In genomic region chr14:49959822-49960408, GRCh38 we compare ENCODE assay signal across 8 cellular contexts.
A peak's percentile ranks its signal among the peaks of the same experiment; 100 is the strongest.
DNase-seq lines count a peak whose midpoint lies in the region; ATAC-seq, FAIRE-seq and TF ChIP-seq lines count a peak whose summit lies in the region.

No MANE protein-coding gene starts in this region.

- ATAC-seq in GM19468 (IDR thresholded peaks at IDR 0.05; ENCODE audit: extremely low read depth, unreplicated experiment), result peak; percentile 39

- peak; percentile 87 for FAIRE-seq in urothelium cell line (lab: Jason Lieb, UNC)

- DNase-seq in DMS79 (lab: John Stamatoyannopoulos, UW), result peak; percentile 98
- DNase-seq in NAMALWA (ENCODE audit: low spot score), result peak; percentile 41
- peak; percentile 19 for DNase-seq in activated naive CD8-positive, alpha-beta T cell treated with anti-CD3 and anti-CD28 coated beads for 36 hours
- no peak for DNase-seq in urothelium cell line (ENCODE audit: low spot score)
- DNase-seq in SKM-1 (lab: John Stamatoyannopoulos, UW; ENCODE audit: unreplicated experiment), result no peak
- no peak for DNase-seq in HCEC 1CT
- no peak for DNase-seq in chondrocyte (ENCODE audit: low spot score)

- H3K4me3 Mint-ChIP-seq in activated naive CD8-positive, alpha-beta T cell treated with anti-CD3 and anti-CD28 coated beads for 36 hours, result no peak overlapping the region
- H3K4me3 Mint-ChIP-seq in chondrocyte (ENCODE audit: unreplicated experiment), result no peak overlapping the region

- peaks cover 1% of the 10 kb centered on the region for H3K9me3 Mint-ChIP-seq in activated naive CD8-positive, alpha-beta T cell treated with anti-CD3 and anti-CD28 coated beads for 36 hours
- H3K9me3 Mint-ChIP-seq in chondrocyte (ENCODE audit: low read depth), result no peaks in the 10 kb centered on the region

- H3K27ac Mint-ChIP-seq in activated naive CD8-positive, alpha-beta T cell treated with anti-CD3 and anti-CD28 coated beads for 36 hours, result peak overlapping the region; percentile 78
- no peak overlapping the region for H3K27ac Mint-ChIP-seq in chondrocyte (ENCODE audit: unreplicated experiment)

- peaks cover 33% of the 10 kb centered on the region for H3K4me1 Mint-ChIP-seq in activated naive CD8-positive, alpha-beta T cell treated with anti-CD3 and anti-CD28 coated beads for 36 hours
- H3K4me1 Mint-ChIP-seq in chondrocyte (ENCODE audit: low read depth), result peaks cover 16% of the 10 kb centered on the region

- H3K36me3 Mint-ChIP-seq in activated naive CD8-positive, alpha-beta T cell treated with anti-CD3 and anti-CD28 coated beads for 36 hours, result no peaks in the 10 kb centered on the region
- no peaks in the 10 kb centered on the region for H3K36me3 Mint-ChIP-seq in chondrocyte (ENCODE audit: low read depth)

- TF ChIP-seq CTCF in chondrocyte (IDR thresholded peaks at IDR 0.05), result no peak

- no peaks in the 10 kb centered on the region for H3K27me3 Mint-ChIP-seq in activated naive CD8-positive, alpha-beta T cell treated with anti-CD3 and anti-CD28 coated beads for 36 hours
- H3K27me3 Mint-ChIP-seq in chondrocyte (ENCODE audit: low read depth), result no peaks in the 10 kb centered on the region

Comparison
In these comparisons a context has a peak if more than half of its experiments do, and no peak if none do; other contexts are left out.
1. DNase-seq: peak in DMS79 (single experiment), NAMALWA (single experiment) and activated naive CD8-positive, alpha-beta T cell treated with anti-CD3 and anti-CD28 coated beads for 36 hours (single experiment); none in urothelium cell line (single experiment), SKM-1 (single experiment), HCEC 1CT (single experiment) and chondrocyte (single experiment).